Comparison of ENCODE assay signal across 19 cellular contexts in the genomic region with DNA sequence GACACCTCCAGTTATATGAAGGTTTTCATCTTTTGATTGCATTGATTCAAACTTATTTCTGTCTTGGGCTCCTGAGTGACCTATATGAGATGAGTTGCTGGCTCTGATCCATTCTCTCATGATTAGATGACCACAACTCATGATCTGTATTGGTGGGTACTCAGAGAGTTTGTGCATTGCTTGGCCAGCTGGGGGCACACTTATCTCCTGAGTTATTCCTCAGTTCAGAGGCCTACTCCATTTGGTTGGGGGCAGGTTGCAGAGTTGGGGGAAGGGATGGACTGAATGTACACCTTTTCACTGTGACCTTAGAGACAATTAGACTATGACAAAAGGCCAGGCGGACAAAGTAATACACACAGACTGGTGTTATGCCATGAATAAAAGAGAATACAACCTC.
DNase-seq lines count a peak whose midpoint lies in the region; ATAC-seq and TF ChIP-seq lines count a peak whose summit lies in the region.
"Had no signal": no experiment of that assay in that cellular context is flagged by ENCODE, and none has a peak within 500 bp of the region (broad histone marks: within the 10 kb centered on the region; RNA-seq: fewer than 3 reads in every experiment).

No MANE protein-coding gene starts in this region.

- WGBS in GM23248 (ENCODE audit: low coverage in 1 of 2, low lambda C conversion rate in 2 of 2, missing lambda C conversion rate in 2 of 2), 2 experiments: 50 to 68% methylated on average over 1 of the region's 1 CpG
- WGBS in psoas muscle, 3 donors: 95 to 96% (median 96%) methylated on average over 1 of the region's 1 CpG

- H3K9ac ChIP-seq in GM23248: no peak overlapping the region
- H3K9ac ChIP-seq: BLaER1 had no signal

- no peak overlapping the region for H3K4me3 ChIP-seq in GM23248
- no peak overlapping the region for H3K4me3 ChIP-seq in RWPE2 (ENCODE audit: severe bottlenecking)
- H3K4me3 ChIP-seq in psoas muscle: no peak overlapping the region
- H3K4me3 ChIP-seq: BLaER1 had no signal

- H4K20me1 ChIP-seq in GM23248 (ENCODE audit: insufficient read depth): no peaks in the 10 kb centered on the region
- H4K20me1 ChIP-seq: BLaER1 had no signal

- H3F3A ChIP-seq in GM23248 (ENCODE audit: insufficient read depth): no peaks in the 10 kb centered on the region

- H3K27me3 ChIP-seq in GM23248 (replicated peaks; ENCODE audit: insufficient read depth): no peaks in the 10 kb centered on the region
- no peaks in the 10 kb centered on the region for H3K27me3 ChIP-seq in RWPE2 (ENCODE audit: insufficient read depth, poor library complexity, severe bottlenecking)
- no peaks in the 10 kb centered on the region for H3K27me3 ChIP-seq in foreskin keratinocyte
- H3K27me3 ChIP-seq in psoas muscle (ENCODE audit: insufficient read depth in 3 of 3, low read length in 2 of 3): no peaks in the 10 kb centered on the region
- H3K27me3 ChIP-seq: BLaER1 had no signal

- H3K36me3 ChIP-seq in GM23248 (ENCODE audit: low read depth) (no peaks in the 10 kb centered on the region), RWPE2 (ENCODE audit: low read depth) (no peaks in the 10 kb centered on the region), psoas muscle (ENCODE audit: insufficient read depth in 1 of 2, low read depth in 1 of 2) (no peaks in the 10 kb centered on the region)
- H3K36me3 ChIP-seq: BLaER1 had no signal

- H3K9me2 ChIP-seq in GM23248 (ENCODE audit: insufficient read depth): no peaks in the 10 kb centered on the region

- TF ChIP-seq CTCF in C4-2B (conservative IDR thresholded peaks at IDR 0.05) (peak; percentile 27), RWPE2 (IDR thresholded peaks at IDR 0.05; ENCODE audit: poor library complexity, severe bottlenecking) (peak; percentile 3), foreskin keratinocyte (conservative IDR thresholded peaks at IDR 0.05) (peak; percentile 35), psoas muscle (IDR thresholded peaks at IDR 0.05) (no peak)

- no peak for ATAC-seq in RWPE2 (ENCODE audit: low read depth)
- no peak for ATAC-seq in foreskin keratinocyte
- ATAC-seq in sciatic nerve: no peak
- no peak for ATAC-seq in psoas muscle
- ATAC-seq: activated naive CD8-positive, alpha-beta T cell treated with anti-CD3 and anti-CD28 coated beads, Interleukin-2, amount 50 U/mL, for 24 hours; activated T-cell treated with anti-CD3 and anti-CD28 coated beads, Interleukin-2, amount 50 U/mL, for 72 hours; stimulated activated naive B cell treated with anti-CD40 and anti-IgM and Interleukin-4, amounts not matched to agents 10 μg/mL and 1 μg/mL and 100 μg/mL, for 72 hours had no signal

- H3K27ac ChIP-seq in C4-2B: no peak overlapping the region
- H3K27ac ChIP-seq in GM23248: no peak overlapping the region
- H3K27ac ChIP-seq in RWPE2 (ENCODE audit: poor library complexity, severe bottlenecking): no peak overlapping the region
- H3K27ac ChIP-seq in foreskin keratinocyte: no peak overlapping the region
- no peak overlapping the region for H3K27ac ChIP-seq in psoas muscle
- H3K27ac ChIP-seq: BLaER1 had no signal

- H3K9me3 ChIP-seq in GM23248 (ENCODE audit: low read depth): no peaks in the 10 kb centered on the region
- no peaks in the 10 kb centered on the region for H3K9me3 ChIP-seq in RWPE2 (ENCODE audit: severe bottlenecking)
- H3K9me3 ChIP-seq in psoas muscle: no peaks in the 10 kb centered on the region
- H3K9me3 ChIP-seq: BLaER1 had no signal

- no peaks in the 10 kb centered on the region for H3K4me1 ChIP-seq in GM23248 (ENCODE audit: insufficient read depth)
- H3K4me1 ChIP-seq in RWPE2 (ENCODE audit: insufficient read depth, poor library complexity, severe bottlenecking): no peaks in the 10 kb centered on the region
- no peaks in the 10 kb centered on the region for H3K4me1 ChIP-seq in foreskin keratinocyte
- no peaks in the 10 kb centered on the region for H3K4me1 ChIP-seq in psoas muscle

- in situ Hi-C loops in GM23248 (cut with MboI): no loop called here

- H3K4me2 ChIP-seq in GM23248 (ENCODE audit: unreplicated experiment): no peak overlapping the region
- H3K4me2 ChIP-seq: BLaER1 had no signal

- no peak overlapping the region for H2AFZ ChIP-seq in GM23248

- H3K79me2 ChIP-seq in GM23248 (ENCODE audit: insufficient read depth): no peaks in the 10 kb centered on the region

- peak; percentile 3 for DNase-seq in GM23248
- no peak for DNase-seq in RWPE2 (ENCODE audit: low spot score)
- no peak for DNase-seq in foreskin keratinocyte
- no peak for DNase-seq in NCI-H2196 treated with DMSO at 0.1 percent for 48 hours (lab: John Stamatoyannopoulos, UW; ENCODE audit: unreplicated experiment)
- no peak for DNase-seq in middle frontal gyrus (ENCODE audit: extremely low spot score, low spot score)
- DNase-seq in sciatic nerve (ENCODE audit: low spot score): no peak
- no peak for DNase-seq in psoas muscle
- DNase-seq: activated CD4-positive, alpha-beta T cell treated with anti-CD3 and anti-CD28 coated beads, Interleukin-2, amount 50 U/mL, for 48 hours; activated naive CD8-positive, alpha-beta T cell treated with anti-CD3 and anti-CD28 coated beads, Interleukin-2, amount 50 U/mL, for 24 hours; activated T-cell treated with anti-CD3 and anti-CD28 coated beads, Interleukin-2, amount 50 U/mL, for 72 hours; EL; glutamatergic neuron; kidney; MV-4-11; occipital lobe; SIG-M5; stimulated activated naive B cell treated with anti-CD40 and anti-IgM and Interleukin-4, amounts not matched to agents 10 μg/mL and 1 μg/mL and 100 μg/mL, for 72 hours had no signal

- intact Hi-C loops in sciatic nerve (cut with DNase I): no loop called here
- intact Hi-C loops in psoas muscle (cut with DNase I): loop anchor here in 1 of 2 donors (10.0 kb wide), 1 partner anchor 434 kb away; no protein-coding TSS in a partner anchor
